ENCODE assay signal across 16 cellular contexts in genomic region chr1:193438771-193439170, GRCh38.
DNase-seq lines count a peak whose midpoint lies in the region; ATAC-seq lines count a peak whose summit lies in the region.
"Had no signal": no experiment of that assay in that cellular context is flagged by ENCODE, and none has a peak within 500 bp of the region (broad histone marks: within the 10 kb centered on the region; RNA-seq: fewer than 3 reads in every experiment).

No MANE protein-coding gene starts in this region.

- no peaks in the 10 kb centered on the region for H3K27me3 ChIP-seq in naive thymus-derived CD4-positive, alpha-beta T cell (ENCODE audit: control insufficient read depth in 2 of 2, insufficient read depth in 2 of 2, low read length in 2 of 2)
- H3K27me3 ChIP-seq: colonic mucosa, foreskin keratinocyte had no signal

- peaks cover 30% of the 10 kb centered on the region for H3K4me1 Mint-ChIP-seq in activated CD8-positive, alpha-beta memory T cell treated with anti-CD3 and anti-CD28 coated beads, Interleukin-2, amount 10 ng/mL, durations not matched to agents 7 days and 5 days
- H3K4me1 Mint-ChIP-seq in stimulated activated naive B cell treated with anti-CD40 and anti-IgM and Interleukin-4, amounts not matched to agents 10 μg/mL and 1 μg/mL and 100 μg/mL, for 72 hours = peaks cover 0 to 12% of the 10 kb centered on the region in 2 donors
- peaks cover 0 to 46% (median 12%) of the 10 kb centered on the region in 7 donors for H3K4me1 Mint-ChIP-seq in naive thymus-derived CD4-positive, alpha-beta T cell

- H3K36me3 Mint-ChIP-seq in activated CD8-positive, alpha-beta memory T cell treated with anti-CD3 and anti-CD28 coated beads, Interleukin-2, amount 10 ng/mL, durations not matched to agents 7 days and 5 days = peaks cover 44% of the 10 kb centered on the region
- peaks cover 4 to 5% of the 10 kb centered on the region in 2 donors for H3K36me3 Mint-ChIP-seq in stimulated activated naive B cell treated with anti-CD40 and anti-IgM and Interleukin-4, amounts not matched to agents 10 μg/mL and 1 μg/mL and 100 μg/mL, for 72 hours
- peaks cover 3 to 75% (median 9%) of the 10 kb centered on the region in 5 donors for H3K36me3 Mint-ChIP-seq in naive thymus-derived CD4-positive, alpha-beta T cell

- H3K27ac Mint-ChIP-seq in activated CD8-positive, alpha-beta memory T cell treated with anti-CD3 and anti-CD28 coated beads, Interleukin-2, amount 10 ng/mL, durations not matched to agents 7 days and 5 days = peak overlapping the region; percentile 17
- H3K27ac Mint-ChIP-seq in stimulated activated naive B cell treated with anti-CD40 and anti-IgM and Interleukin-4, amounts not matched to agents 10 μg/mL and 1 μg/mL and 100 μg/mL, for 72 hours = no peak overlapping the region
- peak overlapping the region in 3 of 9 donors; percentile 7 to 68 (median 28) for H3K27ac Mint-ChIP-seq in naive thymus-derived CD4-positive, alpha-beta T cell
- H3K27ac Mint-ChIP-seq: activated naive CD8-positive, alpha-beta T cell had no signal

- no peak for ATAC-seq in activated CD8-positive, alpha-beta memory T cell treated with anti-CD3 and anti-CD28 coated beads, Interleukin-2, amount 10 ng/mL, durations not matched to agents 7 days and 5 days
- ATAC-seq in GM21825 (IDR thresholded peaks at IDR 0.05; ENCODE audit: unreplicated experiment) (peak; percentile 48), HG03196 (IDR thresholded peaks at IDR 0.05; ENCODE audit: unreplicated experiment) (peak; percentile 65), sciatic nerve (no peak)
- ATAC-seq in stimulated activated naive B cell treated with anti-CD40 and anti-IgM and Interleukin-4, amounts not matched to agents 10 μg/mL and 1 μg/mL and 100 μg/mL, for 72 hours (replicated peaks) = peak; percentile 62 to 65
- no peak for ATAC-seq in naive thymus-derived CD4-positive, alpha-beta T cell
- ATAC-seq: A549 had no signal

- POLR2A ChIA-PET in naive thymus-derived CD4-positive, alpha-beta T cell (lab: Charles Lee) = interaction anchor here (0.7 kb wide), 1 partner anchor 187 kb away, joined by 3 read pairs; no protein-coding TSS in a partner anchor

- CTCF ChIA-PET in activated CD8-positive, alpha-beta memory T cell treated with anti-CD3 and anti-CD28 coated beads, Interleukin-2, amount 10 ng/mL, durations not matched to agents 7 days and 5 days (lab: Charles Lee) = no interaction called here
- CTCF ChIA-PET in naive thymus-derived CD4-positive, alpha-beta T cell (lab: Charles Lee) = no interaction called here

- H3K9me3 Mint-ChIP-seq in activated CD8-positive, alpha-beta memory T cell treated with anti-CD3 and anti-CD28 coated beads, Interleukin-2, amount 10 ng/mL, durations not matched to agents 7 days and 5 days (ENCODE audit: low read depth) = peaks cover 20% of the 10 kb centered on the region
- peaks cover 5 to 10% of the 10 kb centered on the region in 2 donors for H3K9me3 Mint-ChIP-seq in stimulated activated naive B cell treated with anti-CD40 and anti-IgM and Interleukin-4, amounts not matched to agents 10 μg/mL and 1 μg/mL and 100 μg/mL, for 72 hours
- peaks cover 3 to 42% (median 15%) of the 10 kb centered on the region in 11 donors for H3K9me3 Mint-ChIP-seq in naive thymus-derived CD4-positive, alpha-beta T cell

- intact Hi-C loops in naive thymus-derived CD4-positive, alpha-beta T cell (cut with micrococcal nuclease) = loop anchor here (1.0 to 2.0 kb wide), 3 partner anchors 20 to 40 kb away; no protein-coding TSS in a partner anchor
- intact Hi-C loops in sciatic nerve (cut with DNase I) = no loop called here

- H3K36me3 ChIP-seq in naive thymus-derived CD4-positive, alpha-beta T cell (ENCODE audit: control insufficient read depth in 2 of 3, insufficient read depth in 3 of 3, low read length in 3 of 3) = no peaks in the 10 kb centered on the region
- H3K36me3 ChIP-seq: colonic mucosa had no signal

- H3K4me1 ChIP-seq in naive thymus-derived CD4-positive, alpha-beta T cell (ENCODE audit: control insufficient read depth in 2 of 2, insufficient read depth in 2 of 2, low read length in 2 of 2) = peaks cover 5 to 12% of the 10 kb centered on the region in 2 donors
- H3K4me1 ChIP-seq: A549, colonic mucosa had no signal

- H3K4me3 ChIP-seq in naive thymus-derived CD4-positive, alpha-beta T cell (ENCODE audit: low read length) = no peak overlapping the region
- H3K4me3 ChIP-seq: A549, colonic mucosa had no signal

- no peak overlapping the region for H3K27ac ChIP-seq in naive thymus-derived CD4-positive, alpha-beta T cell (ENCODE audit: low read depth, low read length)
- H3K27ac ChIP-seq: A549, colonic mucosa, foreskin keratinocyte had no signal

- no peak for DNase-seq in activated CD8-positive, alpha-beta memory T cell treated with anti-CD3 and anti-CD28 coated beads, Interleukin-2, amount 10 ng/mL, durations not matched to agents 7 days and 5 days
- DNase-seq in activated CD8-positive, alpha-beta memory T cell treated with anti-CD3 and anti-CD28 coated beads for 24 hours = no peak
- DNase-seq in stimulated activated naive B cell treated with anti-CD40 and anti-IgM and Interleukin-4, amounts not matched to agents 10 μg/mL and 1 μg/mL and 100 μg/mL, for 72 hours = no peak
- DNase-seq in RPMI8226 = no peak
- DNase-seq in naive thymus-derived CD4-positive, alpha-beta T cell = no peak
- DNase-seq in sciatic nerve (ENCODE audit: low spot score) = no peak
- DNase-seq: activated CD4-positive, alpha-beta T cell treated with anti-CD3 and anti-CD28 coated beads for 1 hour; colonic mucosa; H7; KG1; occipital lobe had no signal

- peaks cover 0 to 3% (median 0%) of the 10 kb centered on the region in 3 experiments for H3K9me3 ChIP-seq in naive thymus-derived CD4-positive, alpha-beta T cell (ENCODE audit: control insufficient read depth in 2 of 3, low read length in 3 of 3)
- H3K9me3 ChIP-seq: colonic mucosa had no signal

- no peak overlapping the region for H3K4me3 Mint-ChIP-seq in activated CD8-positive, alpha-beta memory T cell treated with anti-CD3 and anti-CD28 coated beads, Interleukin-2, amount 10 ng/mL, durations not matched to agents 7 days and 5 days
- H3K4me3 Mint-ChIP-seq in stimulated activated naive B cell treated with anti-CD40 and anti-IgM and Interleukin-4, amounts not matched to agents 10 μg/mL and 1 μg/mL and 100 μg/mL, for 72 hours = no peak overlapping the region
- H3K4me3 Mint-ChIP-seq in naive thymus-derived CD4-positive, alpha-beta T cell = no peak overlapping the region
- H3K4me3 Mint-ChIP-seq: activated naive CD8-positive, alpha-beta T cell had no signal

- H3K27me3 Mint-ChIP-seq in activated CD8-positive, alpha-beta memory T cell treated with anti-CD3 and anti-CD28 coated beads, Interleukin-2, amount 10 ng/mL, durations not matched to agents 7 days and 5 days = no peaks in the 10 kb centered on the region
- no peaks in the 10 kb centered on the region for H3K27me3 Mint-ChIP-seq in stimulated activated naive B cell treated with anti-CD40 and anti-IgM and Interleukin-4, amounts not matched to agents 10 μg/mL and 1 μg/mL and 100 μg/mL, for 72 hours
- no peaks in the 10 kb centered on the region for H3K27me3 Mint-ChIP-seq in naive thymus-derived CD4-positive, alpha-beta T cell
- H3K27me3 Mint-ChIP-seq: activated naive CD8-positive, alpha-beta T cell had no signal

Comparison
In these comparisons a context has a peak if more than half of its experiments do, and no peak if none do; other contexts are left out.
1. ATAC-seq: peak in GM21825 (single experiment), HG03196 (single experiment) and stimulated activated naive B cell treated with anti-CD40 and anti-IgM and Interleukin-4, amounts not matched to agents 10 μg/mL and 1 μg/mL and 100 μg/mL, for 72 hours (2 of 2); none in activated CD8-positive, alpha-beta memory T cell treated with anti-CD3 and anti-CD28 coated beads, Interleukin-2, amount 10 ng/mL, durations not matched to agents 7 days and 5 days (single experiment), naive thymus-derived CD4-positive, alpha-beta T cell (single experiment) and sciatic nerve (single experiment).